In genomic region chr19:31348416-31349159, GRCh38 we compare ENCODE assay signal across 8 cellular contexts. TPM values are rescaled to one million over a fixed set of nuclear protein-coding genes. Genes with fewer than 3 reads are reported as not detected.
A peak's percentile ranks its signal among the peaks of the same experiment; 100 is the strongest.
DNase-seq lines count a peak whose midpoint lies in the region; ATAC-seq, FAIRE-seq and TF ChIP-seq lines count a peak whose summit lies in the region.

No MANE protein-coding gene starts in this region.

- peak overlapping the region; percentile 90 for H3K9ac ChIP-seq in GM23248

- FAIRE-seq in HTR-8/SVneo (lab: Jason Lieb, UNC), result no peak

- peaks cover 8% of the 10 kb centered on the region for H4K20me1 ChIP-seq in GM23248 (ENCODE audit: insufficient read depth)

- H3K79me2 ChIP-seq in GM23248 (ENCODE audit: insufficient read depth), result peaks cover 79% of the 10 kb centered on the region

- intact Hi-C loops in psoas muscle (cut with DNase I), result loop anchor here in 1 of 2 donors (5.0 kb wide), 1 partner anchor 131 kb away; no protein-coding TSS in a partner anchor

- H3K4me1 ChIP-seq in GM23248 (ENCODE audit: insufficient read depth), result peaks cover 14% of the 10 kb centered on the region
- H3K4me1 ChIP-seq in psoas muscle, result peaks cover 9% of the 10 kb centered on the region

- H3K27ac ChIP-seq in GM23248 (peak overlapping the region; percentile 20; the same call in 1 of the 2 replicates), VCaP (peak overlapping the region; percentile 56; the same call in 1 of the 2 replicates), psoas muscle (peak overlapping the region; percentile 74)

- H3K36me3 ChIP-seq in GM23248 (ENCODE audit: low read depth), result peaks cover 6% of the 10 kb centered on the region; the same call in 1 of the 2 replicates
- no peaks in the 10 kb centered on the region for H3K36me3 ChIP-seq in psoas muscle (ENCODE audit: insufficient read depth in 1 of 2, low read depth in 1 of 2)

- peak overlapping the region; percentile 98 for H3K4me3 ChIP-seq in GM23248
- peak overlapping the region; percentile 80 for H3K4me3 ChIP-seq in psoas muscle

- ATAC-seq in psoas muscle (peak in 3 of 4 donors; percentile 4 to 24 (median 22)), GM21576 (IDR thresholded peaks at IDR 0.05; ENCODE audit: unreplicated experiment) (no peak)

- H3K9me3 ChIP-seq in GM23248 (ENCODE audit: low read depth), result no peaks in the 10 kb centered on the region
- no peaks in the 10 kb centered on the region for H3K9me3 ChIP-seq in psoas muscle

- 1 to 2% methylated on average over 43 to 63 of the region's 63 CpGs for WGBS in GM23248 (ENCODE audit: low coverage in 1 of 2, low lambda C conversion rate in 2 of 2, missing lambda C conversion rate in 2 of 2), 2 experiments
- 1 to 4% (median 2%) methylated on average over 43 to 63 of the region's 63 CpGs for WGBS in psoas muscle, 3 donors

- 0 out of 2 replicates have a peak, but pooled peaks cover 5% of the 10 kb centered on the region for H3F3A ChIP-seq in GM23248 (ENCODE audit: insufficient read depth)

- H3K27me3 ChIP-seq in GM23248 (replicated peaks; ENCODE audit: insufficient read depth) (no peaks in the 10 kb centered on the region), psoas muscle (ENCODE audit: insufficient read depth in 3 of 3, low read length in 2 of 3) (peaks cover 0 to 55% (median 24%) of the 10 kb centered on the region in 3 donors)

- peak overlapping the region; percentile 91 for H3K4me2 ChIP-seq in GM23248 (ENCODE audit: unreplicated experiment)

- in situ Hi-C loops in GM23248 (cut with MboI), result no loop called here

- peak overlapping the region; percentile 51; the same call in 1 of the 2 replicates for H2AFZ ChIP-seq in GM23248

- TF ChIP-seq CTCF in VCaP (conservative IDR thresholded peaks at IDR 0.05) (no peak), psoas muscle (IDR thresholded peaks at IDR 0.05) (no peak)

- DNase-seq in GM23248 (peak; percentile 65), glomerular visceral epithelial cell (ENCODE audit: extremely low spot score) (peak; percentile 33), psoas muscle (peak in 1 of 2 donors; percentile 41), NK-92 (lab: John Stamatoyannopoulos, UW; ENCODE audit: unreplicated experiment) (no peak), NCI-H1436 treated with DMSO at 0.1 percent for 48 hours (lab: John Stamatoyannopoulos, UW) (no peak), HTR-8/SVneo (ENCODE audit: insufficient read length, low spot score) (no peak)

- H3K9me2 ChIP-seq in GM23248 (ENCODE audit: insufficient read depth), result no peaks in the 10 kb centered on the region

RNA-seq across cellular contexts. Expression of gene TSHZ3, which starts 0.6 kb away (rescaled TPM):
- 20.9 and 24.0 TPM in 2 replicates for total RNA-seq in GM23248 (2014; rRNA removed; shearing (Covaris generic))
- polyA plus RNA-seq in GM23248 (2016; fragmentation: Nextera tagmentation; extraction: Ambion mirVana), result 17.9 and 19.6 TPM in 2 replicates
- total RNA-seq in psoas muscle, result 1 to 10 TPM; 1.1 to 2.4 (median 2.3) TPM
- polyA plus RNA-seq in psoas muscle, result 1 to 10 TPM in 1 of 3 donors, under 1 TPM in 2; 0.53 to 6.7 (median 0.65) TPM

Comparison
In these comparisons a context has a peak if more than half of its experiments do, and no peak if none do; other contexts are left out.
1. DNase-seq: peak in GM23248 (single experiment) and glomerular visceral epithelial cell (single experiment); none in NK-92 (single experiment), NCI-H1436 treated with DMSO at 0.1 percent for 48 hours (single experiment) and HTR-8/SVneo (single experiment).
2. H3K27ac ChIP-seq: peak in every context shown above with its lines; median percentile 74 in psoas muscle; 56 in VCaP; 20 in GM23248.